ENCODE assay signal across 9 cellular contexts in genomic region chr14:75875958-75876357, GRCh38.
DNase-seq lines count a peak whose midpoint lies in the region; ATAC-seq, FAIRE-seq and TF ChIP-seq lines count a peak whose summit lies in the region.
"Had no signal": no experiment of that assay in that cellular context is flagged by ENCODE, and none has a peak within 500 bp of the region (broad histone marks: within the 10 kb centered on the region; RNA-seq: fewer than 3 reads in every experiment).

No MANE protein-coding gene starts in this region.

- H3K36me3 Mint-ChIP-seq in brain (peaks cover 24% of the 10 kb centered on the region), CD14-positive monocyte (peaks cover 15 to 22% of the 10 kb centered on the region in 2 donors), GM23338 (ENCODE audit: low read depth) (peaks cover 20% of the 10 kb centered on the region)
- H3K36me3 Mint-ChIP-seq in CD4-positive, alpha-beta memory T cell, result peaks cover 6 to 21% of the 10 kb centered on the region in 2 donors

- intact Hi-C loops in CD14-positive monocyte (cut with micrococcal nuclease), result no loop called here
- intact Hi-C loops in CD4-positive, alpha-beta memory T cell (cut with micrococcal nuclease), result no loop called here

- H3K27me3 Mint-ChIP-seq in brain (no peaks in the 10 kb centered on the region), CD14-positive monocyte (ENCODE audit: low read depth in 3 of 3) (peaks cover 0 to 3% (median 0%) of the 10 kb centered on the region in 3 donors), GM23338 (ENCODE audit: insufficient read depth, low read depth, poor library complexity) (no peaks in the 10 kb centered on the region)
- H3K27me3 Mint-ChIP-seq in CD4-positive, alpha-beta memory T cell, result no peaks in the 10 kb centered on the region

- H3K4me3 ChIP-seq in CD4-positive, alpha-beta memory T cell (ENCODE audit: low read length in 2 of 2), result no peak overlapping the region
- H3K4me3 ChIP-seq in GM23338, result no peak overlapping the region
- H3K4me3 ChIP-seq: psoas muscle had no signal

- no peaks in the 10 kb centered on the region for H3K79me2 ChIP-seq in GM23338 (replicated peaks; ENCODE audit: insufficient read depth)

- DNase-seq in GM12892 (ENCODE audit: insufficient read length), result peak; percentile 21
- peak; percentile 69 for DNase-seq in GM20000 (ENCODE audit: low spot score)
- DNase-seq in CD14-positive monocyte (ENCODE audit: low spot score), result no peak
- no peak for DNase-seq in dedifferentiated amniotic fluid mesenchymal stem cell (ENCODE audit: extremely low spot score)
- DNase-seq in CD4-positive, alpha-beta memory T cell, result no peak
- no peak for DNase-seq in GM23338 (ENCODE audit: low spot score)
- DNase-seq: psoas muscle had no signal

- H2AFZ ChIP-seq in GM23338, result no peak overlapping the region

- peak; percentile 95 for ATAC-seq in HG03108 (IDR thresholded peaks at IDR 0.05; ENCODE audit: unreplicated experiment)
- ATAC-seq in GM23338, result no peak; the same call in 2 of the 3 replicates
- ATAC-seq: psoas muscle had no signal

- H3K9me2 ChIP-seq in GM23338 (ENCODE audit: insufficient read depth), result no peaks in the 10 kb centered on the region

- H3K4me3 Mint-ChIP-seq in brain, result peak overlapping the region in 1 of 5 experiments; percentile 29
- no peak overlapping the region for H3K4me3 Mint-ChIP-seq in CD14-positive monocyte
- H3K4me3 Mint-ChIP-seq in CD4-positive, alpha-beta memory T cell, result no peak overlapping the region
- H3K4me3 Mint-ChIP-seq in GM23338, result no peak overlapping the region

- TF ChIP-seq CTCF in GM20000 (IDR thresholded peaks at IDR 0.05; ENCODE audit: extremely low read depth, missing control alignments) (no peak), brain (conservative IDR thresholded peaks at IDR 0.05) (no peak), CD14-positive monocyte (IDR thresholded peaks at IDR 0.05) (no peak), GM23338 (conservative IDR thresholded peaks at IDR 0.05; ENCODE audit: low read depth in 2 of 2) (no peak)

- H3K9me3 ChIP-seq in CD4-positive, alpha-beta memory T cell (ENCODE audit: control insufficient read depth in 1 of 2, low read length in 2 of 2), result no peaks in the 10 kb centered on the region
- H3K9me3 ChIP-seq: psoas muscle had no signal

- no peaks in the 10 kb centered on the region for H3K27me3 ChIP-seq in CD4-positive, alpha-beta memory T cell (ENCODE audit: insufficient read depth, low read length)
- no peaks in the 10 kb centered on the region for H3K27me3 ChIP-seq in GM23338 (ENCODE audit: insufficient read depth)

- H3K36me3 ChIP-seq in CD4-positive, alpha-beta memory T cell (ENCODE audit: insufficient read depth, low read length), result no peaks in the 10 kb centered on the region
- H3K36me3 ChIP-seq in GM23338 (ENCODE audit: insufficient read depth), result no peaks in the 10 kb centered on the region

- no peaks in the 10 kb centered on the region for H3K9me3 Mint-ChIP-seq in brain
- H3K9me3 Mint-ChIP-seq in CD14-positive monocyte, result no peaks in the 10 kb centered on the region
- H3K9me3 Mint-ChIP-seq in CD4-positive, alpha-beta memory T cell, result no peaks in the 10 kb centered on the region
- H3K9me3 Mint-ChIP-seq in GM23338, result no peaks in the 10 kb centered on the region

- peak overlapping the region in 3 of 5 experiments; percentile 56 to 81 (median 80) for H3K27ac Mint-ChIP-seq in brain
- no peak overlapping the region for H3K27ac Mint-ChIP-seq in CD14-positive monocyte
- no peak overlapping the region for H3K27ac Mint-ChIP-seq in CD4-positive, alpha-beta memory T cell
- H3K27ac Mint-ChIP-seq in GM23338, result no peak overlapping the region

- FAIRE-seq in GM12892 (lab: Jason Lieb, UNC), result peak; percentile 76

- no peaks in the 10 kb centered on the region for H3F3A ChIP-seq in GM23338 (replicated peaks; ENCODE audit: low read depth)

- no peak overlapping the region for H3K27ac ChIP-seq in CD4-positive, alpha-beta memory T cell (ENCODE audit: low read depth, low read length)
- H3K27ac ChIP-seq in GM23338 (ENCODE audit: low read depth), result no peak overlapping the region
- H3K27ac ChIP-seq: psoas muscle had no signal

- no peaks in the 10 kb centered on the region for H3K4me1 ChIP-seq in CD4-positive, alpha-beta memory T cell (ENCODE audit: insufficient read depth, low read length)
- H3K4me1 ChIP-seq in GM23338 (ENCODE audit: insufficient read depth), result no peaks in the 10 kb centered on the region
- H3K4me1 ChIP-seq: psoas muscle had no signal

- peaks cover 15% of the 10 kb centered on the region for H4K20me1 ChIP-seq in GM23338 (replicated peaks; ENCODE audit: insufficient read depth)

- no peak overlapping the region for H3K4me2 ChIP-seq in GM23338

- POLR2A ChIA-PET in CD4-positive, alpha-beta memory T cell (lab: Charles Lee; ENCODE audit: partially characterized antibody), result no interaction called here

- CTCF ChIA-PET in CD4-positive, alpha-beta memory T cell (lab: Charles Lee; ENCODE audit: partially characterized antibody), result interaction anchor here (2.1 kb wide), 1 partner anchor 31 kb away, joined by 5 read pairs; no protein-coding TSS in a partner anchor

- H3K4me1 Mint-ChIP-seq in brain (peaks cover 26% of the 10 kb centered on the region), CD14-positive monocyte (peaks cover 4% of the 10 kb centered on the region), GM23338 (no peaks in the 10 kb centered on the region)
- peaks cover 0 to 2% (median 0%) of the 10 kb centered on the region in 4 donors for H3K4me1 Mint-ChIP-seq in CD4-positive, alpha-beta memory T cell

- TF ChIP-seq POLR2A in GM12892 (IDR thresholded peaks at IDR 0.05; ENCODE audit: low read depth, low read length), result no peak

TF ChIP-seq in GM23338, 12 proteins besides CTCF, POLR2A, EP300 and RAD21 (continues in another document):
- no peak for TF ChIP-seq ZNF462 (CRISPR knock-in tag; IDR thresholded peaks at IDR 0.05)
- no peak for TF ChIP-seq ETS1 (IDR thresholded peaks at IDR 0.05)
- no peak for TF ChIP-seq ZNF331 (CRISPR knock-in tag; IDR thresholded peaks at IDR 0.05; ENCODE audit: low read depth)

Comparison
In these comparisons a context has a peak if more than half of its experiments do, and no peak if none do; other contexts are left out.
1. DNase-seq: peak in GM12892 (single experiment) and GM20000 (single experiment); none in CD14-positive monocyte (single experiment), dedifferentiated amniotic fluid mesenchymal stem cell (single experiment), CD4-positive, alpha-beta memory T cell (0 of 5) and GM23338 (single experiment).
2. H3K27ac Mint-ChIP-seq: peak in brain (3 of 5); none in CD14-positive monocyte (0 of 7), CD4-positive, alpha-beta memory T cell (0 of 7) and GM23338 (single experiment).